Comparison of ENCODE assay signal across 9 cellular contexts in genomic region chr10:23344251-23344841, GRCh38. TPM values are rescaled to one million over a fixed set of nuclear protein-coding genes. Genes with fewer than 3 reads are reported as not detected.
DNase-seq lines count a peak whose midpoint lies in the region; TF ChIP-seq lines count a peak whose summit lies in the region.
"Had no signal": no experiment of that assay in that cellular context is flagged by ENCODE, and none has a peak within 500 bp of the region (broad histone marks: within the 10 kb centered on the region; RNA-seq: fewer than 3 reads in every experiment).

C10orf67 (minus strand) TSS chr10:23344797; CDS start chr10:23344774, 23 bp downstream.

- TF ChIP-seq POLR2A in suprapubic skin (IDR thresholded peaks at IDR 0.05) = no peak

- H3K27me3 ChIP-seq in GM23248 (replicated peaks; ENCODE audit: insufficient read depth) = no peaks in the 10 kb centered on the region
- H3K27me3 ChIP-seq in WERI-Rb-1 (ENCODE audit: insufficient read depth, low read depth, severe bottlenecking) = no peaks in the 10 kb centered on the region
- no peaks in the 10 kb centered on the region for H3K27me3 ChIP-seq in mesenchymal stem cell (ENCODE audit: control insufficient read depth in 1 of 2, insufficient read depth in 1 of 2, low read length in 2 of 2)
- H3K27me3 ChIP-seq in suprapubic skin = peaks cover 7% of the 10 kb centered on the region

- peak within 1 kb of the TSS; percentile 76 for H3K4me3 ChIP-seq in GM23248
- H3K4me3 ChIP-seq in WERI-Rb-1 (ENCODE audit: low read depth, low read length) = peak within 1 kb of the TSS; percentile 77
- peak within 1 kb of the TSS; percentile 64 to 84 for H3K4me3 ChIP-seq in mesenchymal stem cell (ENCODE audit: insufficient read depth in 1 of 2, low read depth in 1 of 2, low read length in 2 of 2)
- H3K4me3 ChIP-seq in suprapubic skin = peak within 1 kb of the TSS; percentile 63

- H3K36me3 Mint-ChIP-seq in endothelial cell (ENCODE audit: low read depth, unreplicated experiment) = no peaks in the 10 kb centered on the region

- H3K36me3 ChIP-seq in GM23248 (ENCODE audit: low read depth) (no peaks in the 10 kb centered on the region), WERI-Rb-1 (no peaks in the 10 kb centered on the region), mesenchymal stem cell (ENCODE audit: control insufficient read depth in 1 of 2, insufficient read depth in 2 of 2, low read depth in 1 of 2, low read length in 2 of 2) (peaks cover 0 to 3% of the 10 kb centered on the region in 2 experiments), suprapubic skin (no peaks in the 10 kb centered on the region)
- H3K36me3 ChIP-seq: neutrophil had no signal

- H4K8ac ChIP-seq in mesenchymal stem cell (ENCODE audit: low read length) = peak within 1 kb of the TSS; percentile 81

- in situ Hi-C loops in GM23248 (cut with MboI) = no loop called here

- no peak for TF ChIP-seq EP300 in suprapubic skin (IDR thresholded peaks at IDR 0.05)

- peak within 1 kb of the TSS; percentile 90 for H3K4me2 ChIP-seq in GM23248 (ENCODE audit: unreplicated experiment)
- peak within 1 kb of the TSS; percentile 97 for H3K4me2 ChIP-seq in mesenchymal stem cell (ENCODE audit: low read length, poor library complexity, severe bottlenecking)

- peaks cover 10% of the 10 kb centered on the region for H3K4me1 Mint-ChIP-seq in endothelial cell (ENCODE audit: unreplicated experiment)

- H3K4me1 ChIP-seq in GM23248 (ENCODE audit: insufficient read depth) (peaks cover 39% of the 10 kb centered on the region), mesenchymal stem cell (ENCODE audit: control insufficient read depth, insufficient read depth, low read depth, low read length) (peaks cover 11% of the 10 kb centered on the region), suprapubic skin (peaks cover 28% of the 10 kb centered on the region)

- no peaks in the 10 kb centered on the region for H3K79me2 ChIP-seq in GM23248 (ENCODE audit: insufficient read depth)

- peak within 1 kb of the TSS; percentile 73 for H2BK120ac ChIP-seq in mesenchymal stem cell (ENCODE audit: low read depth, low read length)

- H2AFZ ChIP-seq in GM23248 = peak within 1 kb of the TSS; percentile 89
- H2AFZ ChIP-seq in mesenchymal stem cell (ENCODE audit: low read depth, low read length) = peak within 1 kb of the TSS; percentile 89

- H3F3A ChIP-seq in GM23248 (ENCODE audit: insufficient read depth) = peaks cover 19% of the 10 kb centered on the region

- no peaks in the 10 kb centered on the region for H3K79me1 ChIP-seq in mesenchymal stem cell (replicated peaks; ENCODE audit: low read length, poor library complexity, severe bottlenecking)

- H3K18ac ChIP-seq in mesenchymal stem cell (ENCODE audit: low read depth in 1 of 2, low read length in 2 of 2) = peak within 1 kb of the TSS; percentile 54 to 95

- H3K9me3 Mint-ChIP-seq in endothelial cell (ENCODE audit: unreplicated experiment) = no peaks in the 10 kb centered on the region

- H3K9me3 ChIP-seq in GM23248 (ENCODE audit: low read depth) = no peaks in the 10 kb centered on the region
- no peaks in the 10 kb centered on the region for H3K9me3 ChIP-seq in WERI-Rb-1 (ENCODE audit: severe bottlenecking)
- no peaks in the 10 kb centered on the region for H3K9me3 ChIP-seq in mesenchymal stem cell (ENCODE audit: control insufficient read depth, low read length)
- no peaks in the 10 kb centered on the region for H3K9me3 ChIP-seq in suprapubic skin
- H3K9me3 ChIP-seq: neutrophil had no signal

- H4K20me1 ChIP-seq in GM23248 (ENCODE audit: insufficient read depth) = no peaks in the 10 kb centered on the region

- no peaks in the 10 kb centered on the region for H3K9me2 ChIP-seq in GM23248 (ENCODE audit: insufficient read depth)

- WGBS in GM23248 (ENCODE audit: low coverage in 1 of 2, low lambda C conversion rate in 2 of 2, missing lambda C conversion rate in 2 of 2), 2 experiments = 1 to 2% methylated on average over 21 to 31 of the region's 31 CpGs
- WGBS in mesenchymal stem cell = 0% methylated on average over 21 of the region's 31 CpGs
- WGBS in suprapubic skin = 3% methylated on average over 20 of the region's 31 CpGs

- peak within 1 kb of the TSS; percentile 90 for H3K4me3 Mint-ChIP-seq in endothelial cell (ENCODE audit: unreplicated experiment)

- peak within 1 kb of the TSS; percentile 39 to 86 for H2BK12ac ChIP-seq in mesenchymal stem cell (ENCODE audit: low read length in 2 of 2)

- peak within 1 kb of the TSS; percentile 97 to 99 for H3K14ac ChIP-seq in mesenchymal stem cell (ENCODE audit: low read length in 2 of 2)

- H3K27ac ChIP-seq in GM23248 (peak within 1 kb of the TSS; percentile 41; the same call in 1 of the 2 replicates), WERI-Rb-1 (peak within 1 kb of the TSS; percentile 66), mesenchymal stem cell (ENCODE audit: low read length, poor library complexity, severe bottlenecking) (peak within 1 kb of the TSS; percentile 38), suprapubic skin (peak within 1 kb of the TSS; percentile 18)
- H3K27ac ChIP-seq: neutrophil had no signal

- H4K91ac ChIP-seq in mesenchymal stem cell (ENCODE audit: low read length) = peak within 1 kb of the TSS; percentile 80

- peak within 1 kb of the TSS; percentile 69 to 94 for H3K4ac ChIP-seq in mesenchymal stem cell (ENCODE audit: low read depth in 1 of 2, low read length in 2 of 2)

- H3K27me3 Mint-ChIP-seq in endothelial cell (ENCODE audit: unreplicated experiment) = peaks cover 1% of the 10 kb centered on the region

- peak within 1 kb of the TSS; percentile 55 for H3K9ac ChIP-seq in GM23248
- H3K9ac ChIP-seq in mesenchymal stem cell (ENCODE audit: low read length) = peak within 1 kb of the TSS; percentile 76

- no peak within 1 kb of the TSS for H2AK5ac ChIP-seq in mesenchymal stem cell (ENCODE audit: low read length, severe bottlenecking)

- peak within 1 kb of the TSS; percentile 98 for H2BK15ac ChIP-seq in mesenchymal stem cell (ENCODE audit: low read depth, poor library complexity, severe bottlenecking)

- H3K27ac Mint-ChIP-seq in endothelial cell (ENCODE audit: unreplicated experiment) = no peak within 1 kb of the TSS

- TF ChIP-seq CTCF in WERI-Rb-1 (IDR thresholded peaks at IDR 0.05; ENCODE audit: low read depth, low read length) (no peak), endothelial cell (IDR thresholded peaks at IDR 0.05; ENCODE audit: unreplicated experiment) (no peak), suprapubic skin (IDR thresholded peaks at IDR 0.05) (no peak)

- DNase-seq in Ammon's horn (ENCODE audit: low spot score) = peak; percentile 83
- DNase-seq in GM23248 = peak; percentile 46
- DNase-seq in WERI-Rb-1 = peak; percentile 47
- DNase-seq in endothelial cell (ENCODE audit: low spot score) = peak; percentile 8
- DNase-seq in mesenchymal stem cell = peak; percentile 49
- DNase-seq in suprapubic skin (ENCODE audit: low spot score in 2 of 2) = no peak
- DNase-seq in A172 (ENCODE audit: low spot score) = no peak
- DNase-seq in stimulated activated naive CD4-positive, alpha-beta T cell treated with Interleukin-2 at 50 U/mL for 16 hours (lab: John Stamatoyannopoulos, UW) = no peak

- peak within 1 kb of the TSS in 1 of 2 experiments; percentile 93 for H3K23ac ChIP-seq in mesenchymal stem cell (ENCODE audit: low read length in 2 of 2)

- H2BK5ac ChIP-seq in mesenchymal stem cell (ENCODE audit: low read depth, low read length, poor library complexity, severe bottlenecking) = peak within 1 kb of the TSS; percentile 79

RNA-seq across cellular contexts. Expression of gene C10orf67, which starts in this region (rescaled TPM):
- under 0.01 and 0.25 TPM in 2 replicates for total RNA-seq in GM23248 (2014; rRNA removed; shearing (Covaris generic))
- 0.76 and 1.1 TPM in 2 replicates for polyA plus RNA-seq in GM23248 (2016; fragmentation: Nextera tagmentation; extraction: Ambion mirVana)
- not detected for total RNA-seq in endothelial cell (ENCODE audit: unreplicated experiment)
- 0.15 TPM for polyA plus RNA-seq in mesenchymal stem cell (2013, experiment 1 of 2)
- 0.05 TPM for polyA plus RNA-seq in mesenchymal stem cell (2013, experiment 2 of 2)
- total RNA-seq in suprapubic skin = 1 to 10 TPM in 3 of 4 donors, under 1 TPM in 1; 0.93 to 1.5 (median 1.5) TPM
- total RNA-seq in A172 (2014; rRNA removed; shearing (Covaris generic)) = 1.0 TPM in 1 of 2 replicates, not detected in the other

Comparison
In these comparisons a context has a peak if more than half of its experiments do, and no peak if none do; other contexts are left out.
1. Peak in DNase-seq in endothelial cell; RNA of the gene not detected or under 1 TPM.
2. DNase-seq: peak in Ammon's horn (single experiment), GM23248 (single experiment), WERI-Rb-1 (single experiment) and mesenchymal stem cell (single experiment); none in suprapubic skin (0 of 2), A172 (single experiment) and stimulated activated naive CD4-positive, alpha-beta T cell treated with Interleukin-2 at 50 U/mL for 16 hours (single experiment).
3. Peak in every context shown above with its lines, with median percentiles within 50 percentile points of each other: H3K27ac ChIP-seq and H3K4me3 ChIP-seq.